ENCODE assay signal across 23 cellular contexts in genomic region chr10:131649609-131650008, GRCh38.
"Had no signal": no experiment of that assay in that cellular context is flagged by ENCODE, and none has a peak within 500 bp of the region (broad histone marks: within the 10 kb centered on the region; RNA-seq: fewer than 3 reads in every experiment).

No MANE protein-coding gene starts in this region.

- H3K36me3 ChIP-seq: brain microvascular endothelial cell, cardiac muscle cell, MG63 had no signal

- H3K9me3 ChIP-seq: MG63 had no signal

- FAIRE-seq: astrocyte, TTC549 had no signal

- H3K27me3 ChIP-seq: brain microvascular endothelial cell, MG63 had no signal

- H3K27ac ChIP-seq: brain microvascular endothelial cell, cardiac muscle cell, SK-N-MC had no signal

- DNase-seq: activated B cell treated with CpG ODN at 0.5 μM for 24 hours; activated CD4-positive, alpha-beta memory T cell treated with anti-CD3 and anti-CD28 coated beads, Interleukin-2, amount 10 ng/mL, durations not matched to agents 7 days and 5 days; activated CD4-positive, alpha-beta T cell treated with anti-CD3 and anti-CD28 coated beads for 1 hour; activated CD4-positive, alpha-beta T cell treated with anti-CD3 and anti-CD28 coated beads, Interleukin-2, amount 10 ng/mL, durations not matched to agents 7 days and 5 days; activated gamma-delta T cell; activated naive CD4-positive, alpha-beta T cell treated with anti-CD3 and anti-CD28 coated beads for 36 hours; activated T-cell treated with anti-CD3 and anti-CD28 coated beads for 4 hours; activated T-cell treated with anti-CD3 and anti-CD28 coated beads, Interleukin-2, amount 50 U/mL, for 48 hours; amygdala; brain microvascular endothelial cell; MG63; MV-4-11; NCI-H187; NCI-H2081; NCI-H526; SIG-M5; T-cell; T-helper 2 cell; T1000 had no signal

- H3K4me3 ChIP-seq: cardiac muscle cell, MG63, SK-N-MC had no signal
